ENCODE assay signal across 12 cellular contexts in the genomic region with DNA sequence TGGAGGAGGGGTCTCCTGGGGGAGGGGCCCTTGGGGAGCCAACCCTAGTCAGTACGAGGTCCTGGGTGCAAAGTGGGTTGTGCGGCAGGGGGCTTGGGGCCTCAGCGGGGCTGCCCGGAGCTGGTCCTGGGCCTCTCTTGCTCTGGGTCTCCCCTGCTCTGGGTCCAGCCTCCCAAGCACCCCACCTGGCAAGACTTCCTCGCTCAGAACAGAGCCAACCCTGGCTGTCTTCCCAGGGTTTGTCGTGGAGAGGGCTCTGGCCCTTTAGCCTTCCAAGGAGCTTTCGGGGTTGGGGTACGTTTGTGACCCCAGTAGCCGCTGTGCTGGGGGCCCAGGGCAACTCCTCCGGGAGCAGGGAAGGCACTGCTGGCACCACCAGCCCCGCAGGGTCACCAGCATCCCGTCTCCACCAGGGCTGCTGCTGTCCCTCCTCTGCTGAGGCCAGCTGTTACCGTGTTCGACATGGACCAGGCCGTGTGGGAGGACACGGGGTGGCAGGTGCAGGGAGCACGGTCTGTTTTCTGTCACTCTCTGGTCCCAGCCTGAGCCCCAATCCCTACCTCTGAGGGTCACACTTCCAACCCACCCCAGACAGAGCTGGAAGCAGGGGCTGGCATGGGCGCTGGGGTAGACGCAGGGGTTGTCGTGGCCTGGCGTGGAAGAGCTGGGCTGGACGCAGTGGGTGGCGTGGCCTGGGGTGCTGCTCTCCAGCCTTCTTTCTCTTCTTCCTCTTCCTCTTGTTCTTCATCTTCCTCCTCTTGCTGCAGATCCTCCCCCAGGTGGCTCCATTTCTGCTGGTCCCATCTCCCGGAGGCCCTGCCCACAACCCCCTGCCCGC. TPM values are rescaled to one million over a fixed set of nuclear protein-coding genes. Genes with fewer than 3 reads are reported as not detected.
DNase-seq lines count a peak whose midpoint lies in the region; ATAC-seq and TF ChIP-seq lines count a peak whose summit lies in the region.
"Had no signal": no experiment of that assay in that cellular context is flagged by ENCODE, and none has a peak within 500 bp of the region (broad histone marks: within the 10 kb centered on the region; RNA-seq: fewer than 3 reads in every experiment).

No MANE protein-coding gene starts in this region.

- no peak for ATAC-seq in heart right ventricle
- no peak for ATAC-seq in Right ventricle myocardium inferior
- no peak for ATAC-seq in natural killer cell

- H3K4me3 Mint-ChIP-seq in natural killer cell: no peak overlapping the region
- no peak overlapping the region for H3K4me3 Mint-ChIP-seq in activated CD4-positive, alpha-beta memory T cell treated with anti-CD3 and anti-CD28 coated beads, Interleukin-2, amount 10 ng/mL, durations not matched to agents 7 days and 5 days
- H3K4me3 Mint-ChIP-seq: CD8-positive, alpha-beta T cell had no signal

- peak overlapping the region in 9 of 10 donors; percentile 20 to 94 (median 89) for H3K27ac ChIP-seq in heart right ventricle
- peak overlapping the region; percentile 54 for H3K27ac ChIP-seq in cingulate gyrus (ENCODE audit: low read depth, low read length)
- H3K27ac ChIP-seq in vagina: peak overlapping the region; percentile 87

- H3K27me3 Mint-ChIP-seq in natural killer cell (ENCODE audit: low read depth in 2 of 2): no peaks in the 10 kb centered on the region
- no peaks in the 10 kb centered on the region for H3K27me3 Mint-ChIP-seq in activated CD4-positive, alpha-beta memory T cell treated with anti-CD3 and anti-CD28 coated beads, Interleukin-2, amount 10 ng/mL, durations not matched to agents 7 days and 5 days
- H3K27me3 Mint-ChIP-seq: brain had no signal

- H3K4me1 ChIP-seq in heart right ventricle (peaks cover 23 to 70% (median 43%) of the 10 kb centered on the region in 9 donors), vagina (peaks cover 64% of the 10 kb centered on the region)

- H3K36me3 Mint-ChIP-seq in natural killer cell: no peaks in the 10 kb centered on the region
- H3K36me3 Mint-ChIP-seq in activated CD4-positive, alpha-beta memory T cell treated with anti-CD3 and anti-CD28 coated beads, Interleukin-2, amount 10 ng/mL, durations not matched to agents 7 days and 5 days (ENCODE audit: low read depth): no peaks in the 10 kb centered on the region

- CTCF ChIA-PET in activated CD4-positive, alpha-beta memory T cell treated with anti-CD3 and anti-CD28 coated beads, Interleukin-2, amount 10 ng/mL, durations not matched to agents 7 days and 5 days (lab: Charles Lee): interaction anchor here (1.0 kb wide), 1 partner anchor 24 kb away, joined by 3 read pairs; no protein-coding TSS in a partner anchor

- H3K9me3 Mint-ChIP-seq in natural killer cell: no peaks in the 10 kb centered on the region
- H3K9me3 Mint-ChIP-seq in activated CD4-positive, alpha-beta memory T cell treated with anti-CD3 and anti-CD28 coated beads, Interleukin-2, amount 10 ng/mL, durations not matched to agents 7 days and 5 days: no peaks in the 10 kb centered on the region
- H3K9me3 Mint-ChIP-seq: brain; CD8-positive, alpha-beta T cell had no signal

- no peak for TF ChIP-seq POLR2A in vagina (IDR thresholded peaks at IDR 0.05)

- no peaks in the 10 kb centered on the region for H3K27me3 ChIP-seq in heart right ventricle
- no peaks in the 10 kb centered on the region for H3K27me3 ChIP-seq in vagina

- H3K4me3 ChIP-seq in heart right ventricle: no peak overlapping the region
- H3K4me3 ChIP-seq in vagina: no peak overlapping the region
- H3K4me3 ChIP-seq: smooth muscle cell had no signal

- peaks cover 18 to 49% of the 10 kb centered on the region in 2 donors for H3K4me1 Mint-ChIP-seq in natural killer cell
- H3K4me1 Mint-ChIP-seq in activated CD4-positive, alpha-beta memory T cell treated with anti-CD3 and anti-CD28 coated beads, Interleukin-2, amount 10 ng/mL, durations not matched to agents 7 days and 5 days: peaks cover 7% of the 10 kb centered on the region

- POLR2A ChIA-PET in activated CD4-positive, alpha-beta memory T cell treated with anti-CD3 and anti-CD28 coated beads, Interleukin-2, amount 10 ng/mL, durations not matched to agents 7 days and 5 days (lab: Charles Lee): no interaction called here

- peaks cover 0 to 4% (median 0%) of the 10 kb centered on the region in 9 donors for H3K36me3 ChIP-seq in heart right ventricle
- H3K36me3 ChIP-seq in vagina: peaks cover 0 to 4% of the 10 kb centered on the region in 2 donors

- 74 to 80% methylated on average over 25 of the region's 25 CpGs for WGBS in heart right ventricle, 2 donors

- peak in 1 of 2 donors; percentile 19 for DNase-seq in heart right ventricle
- DNase-seq in Right ventricle myocardium inferior (ENCODE audit: missing footprints): no peak
- DNase-seq in natural killer cell: no peak
- no peak for DNase-seq in vagina (ENCODE audit: extremely low spot score in 2 of 2)
- DNase-seq in NCI-H1436 (lab: John Stamatoyannopoulos, UW): no peak
- DNase-seq in EL: no peak
- no peak for DNase-seq in activated CD4-positive, alpha-beta memory T cell treated with anti-CD3 and anti-CD28 coated beads, Interleukin-2, amount 10 ng/mL, durations not matched to agents 7 days and 5 days
- DNase-seq: CD8-positive, alpha-beta T cell; NK-92 treated with Interleukin-12 subunit alpha and Interleukin-12 subunit beta, amount 100 ng/mL, for 24 hours had no signal

- TF ChIP-seq CTCF in heart right ventricle (IDR thresholded peaks at IDR 0.05): no peak
- no peak for TF ChIP-seq CTCF in natural killer cell (IDR thresholded peaks at IDR 0.05)
- TF ChIP-seq CTCF in vagina (IDR thresholded peaks at IDR 0.05): no peak

- intact Hi-C loops in heart right ventricle (cut with DNase I): loop anchor here in 1 of 10 donors (2.0 kb wide), 1 partner anchor 23 kb away; the partner anchor contains the start of gene PWWP2B
- intact Hi-C loops in Right ventricle myocardium inferior (cut with DNase I): loop anchor here (2.0 kb wide), 1 partner anchor 21 kb away; no protein-coding TSS in a partner anchor
- intact Hi-C loops in natural killer cell (cut with micrococcal nuclease): loop anchor here (2.0 kb wide), 2 partner anchors 23 to 27 kb away; partner anchors contain the start of gene PWWP2B
- intact Hi-C loops in vagina (cut with DNase I): no loop called here

- H3K9me3 ChIP-seq in heart right ventricle: no peaks in the 10 kb centered on the region
- no peaks in the 10 kb centered on the region for H3K9me3 ChIP-seq in vagina

- peak overlapping the region; percentile 85 to 97 for H3K27ac Mint-ChIP-seq in natural killer cell
- no peak overlapping the region for H3K27ac Mint-ChIP-seq in activated CD4-positive, alpha-beta memory T cell treated with anti-CD3 and anti-CD28 coated beads, Interleukin-2, amount 10 ng/mL, durations not matched to agents 7 days and 5 days
- H3K27ac Mint-ChIP-seq: CD8-positive, alpha-beta T cell had no signal

RNA-seq across cellular contexts. Expression of gene PWWP2B, which starts 22.9 kb away (rescaled TPM):
- 10 to 100 TPM; 11.1 to 21.3 (median 15.1) TPM for total RNA-seq in heart right ventricle
- 10 to 100 TPM; 11.9 to 15.3 TPM for polyA plus RNA-seq in heart right ventricle
- 22.3 TPM for total RNA-seq in Right ventricle myocardium inferior
- 10 to 100 TPM; 23.7 to 29.5 (median 24.4) TPM for total RNA-seq in natural killer cell
- 14.7 TPM for total RNA-seq in vagina
- 1 to 10 TPM; 5.5 to 6.3 TPM for total RNA-seq in activated CD4-positive, alpha-beta memory T cell treated with anti-CD3 and anti-CD28 coated beads, Interleukin-2, amount 10 ng/mL, durations not matched to agents 7 days and 5 days
